1 cellular context compared by ENCODE assay signal in the genomic region with DNA sequence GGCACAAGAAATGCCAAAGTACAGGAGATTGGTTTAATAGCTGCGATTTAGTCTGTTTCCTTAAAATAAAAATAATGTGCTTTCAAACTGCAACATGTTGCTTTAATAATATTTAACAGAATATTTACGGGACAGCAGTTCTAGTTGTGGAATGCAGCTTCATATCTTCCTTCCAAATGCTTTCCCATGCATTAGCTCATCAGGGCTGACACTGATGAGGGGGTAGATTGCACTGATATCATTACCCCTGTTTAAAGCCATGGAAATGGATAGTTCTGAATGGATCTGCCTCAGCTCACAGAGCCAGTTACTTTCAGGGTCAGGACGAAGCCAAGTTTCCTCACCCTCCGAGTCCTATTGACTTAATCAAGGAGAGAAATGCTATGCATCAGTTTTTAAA.
TF ChIP-seq lines count a peak whose summit lies in the region.

No MANE protein-coding gene starts in this region.

TF ChIP-seq in HepG2, 621 proteins besides CTCF, POLR2A, EP300 and RAD21 (continued from another document):
- TF ChIP-seq, protein P1, sequence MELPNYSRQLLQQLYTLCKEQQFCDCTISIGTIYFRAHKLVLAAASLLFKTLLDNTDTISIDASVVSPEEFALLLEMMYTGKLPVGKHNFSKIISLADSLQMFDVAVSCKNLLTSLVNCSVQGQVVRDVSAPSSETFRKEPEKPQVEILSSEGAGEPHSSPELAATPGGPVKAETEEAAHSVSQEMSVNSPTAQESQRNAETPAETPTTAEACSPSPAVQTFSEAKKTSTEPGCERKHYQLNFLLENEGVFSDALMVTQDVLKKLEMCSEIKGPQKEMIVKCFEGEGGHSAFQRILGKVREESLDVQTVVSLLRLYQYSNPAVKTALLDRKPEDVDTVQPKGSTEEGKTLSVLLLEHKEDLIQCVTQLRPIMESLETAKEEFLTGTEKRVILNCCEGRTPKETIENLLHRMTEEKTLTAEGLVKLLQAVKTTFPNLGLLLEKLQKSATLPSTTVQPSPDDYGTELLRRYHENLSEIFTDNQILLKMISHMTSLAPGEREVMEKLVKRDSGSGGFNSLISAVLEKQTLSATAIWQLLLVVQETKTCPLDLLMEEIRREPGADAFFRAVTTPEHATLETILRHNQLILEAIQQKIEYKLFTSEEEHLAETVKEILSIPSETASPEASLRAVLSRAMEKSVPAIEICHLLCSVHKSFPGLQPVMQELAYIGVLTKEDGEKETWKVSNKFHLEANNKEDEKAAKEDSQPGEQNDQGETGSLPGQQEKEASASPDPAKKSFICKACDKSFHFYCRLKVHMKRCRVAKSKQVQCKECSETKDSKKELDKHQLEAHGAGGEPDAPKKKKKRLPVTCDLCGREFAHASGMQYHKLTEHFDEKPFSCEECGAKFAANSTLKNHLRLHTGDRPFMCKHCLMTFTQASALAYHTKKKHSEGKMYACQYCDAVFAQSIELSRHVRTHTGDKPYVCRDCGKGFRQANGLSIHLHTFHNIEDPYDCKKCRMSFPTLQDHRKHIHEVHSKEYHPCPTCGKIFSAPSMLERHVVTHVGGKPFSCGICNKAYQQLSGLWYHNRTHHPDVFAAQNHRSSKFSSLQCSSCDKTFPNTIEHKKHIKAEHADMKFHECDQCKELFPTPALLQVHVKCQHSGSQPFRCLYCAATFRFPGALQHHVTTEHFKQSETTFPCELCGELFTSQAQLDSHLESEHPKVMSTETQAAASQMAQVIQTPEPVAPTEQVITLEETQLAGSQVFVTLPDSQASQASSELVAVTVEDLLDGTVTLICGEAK (IDR thresholded peaks at IDR 0.05), result no peak
- TF ChIP-seq, protein P1 (CRISPR knock-in tag; IDR thresholded peaks at IDR 0.05), result no peak
- no peak for TF ChIP-seq ZSCAN22 (CRISPR knock-in tag; IDR thresholded peaks at IDR 0.05)
- no peak for TF ChIP-seq MBNL3 (CRISPR knock-in tag; conservative IDR thresholded peaks at IDR 0.05)
- no peak for TF ChIP-seq ZNF629 (CRISPR knock-in tag; conservative IDR thresholded peaks at IDR 0.05)
- TF ChIP-seq ZNF501 (CRISPR knock-in tag; IDR thresholded peaks at IDR 0.05), result no peak
- TF ChIP-seq HOXD1 (CRISPR knock-in tag; IDR thresholded peaks at IDR 0.05), result no peak
- no peak for TF ChIP-seq GFI1 (CRISPR knock-in tag; IDR thresholded peaks at IDR 0.05; ENCODE audit: borderline replicate concordance)
- TF ChIP-seq, protein P2, sequence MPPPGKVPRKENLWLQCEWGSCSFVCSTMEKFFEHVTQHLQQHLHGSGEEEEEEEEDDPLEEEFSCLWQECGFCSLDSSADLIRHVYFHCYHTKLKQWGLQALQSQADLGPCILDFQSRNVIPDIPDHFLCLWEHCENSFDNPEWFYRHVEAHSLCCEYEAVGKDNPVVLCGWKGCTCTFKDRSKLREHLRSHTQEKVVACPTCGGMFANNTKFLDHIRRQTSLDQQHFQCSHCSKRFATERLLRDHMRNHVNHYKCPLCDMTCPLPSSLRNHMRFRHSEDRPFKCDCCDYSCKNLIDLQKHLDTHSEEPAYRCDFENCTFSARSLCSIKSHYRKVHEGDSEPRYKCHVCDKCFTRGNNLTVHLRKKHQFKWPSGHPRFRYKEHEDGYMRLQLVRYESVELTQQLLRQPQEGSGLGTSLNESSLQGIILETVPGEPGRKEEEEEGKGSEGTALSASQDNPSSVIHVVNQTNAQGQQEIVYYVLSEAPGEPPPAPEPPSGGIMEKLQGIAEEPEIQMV (CRISPR knock-in tag; IDR thresholded peaks at IDR 0.05; ENCODE audit: low read depth), result no peak
TF ChIP-seq in HepG2: peak in this region for 0.
